ENCODE assay signal across 1 cellular context in the genomic region with DNA sequence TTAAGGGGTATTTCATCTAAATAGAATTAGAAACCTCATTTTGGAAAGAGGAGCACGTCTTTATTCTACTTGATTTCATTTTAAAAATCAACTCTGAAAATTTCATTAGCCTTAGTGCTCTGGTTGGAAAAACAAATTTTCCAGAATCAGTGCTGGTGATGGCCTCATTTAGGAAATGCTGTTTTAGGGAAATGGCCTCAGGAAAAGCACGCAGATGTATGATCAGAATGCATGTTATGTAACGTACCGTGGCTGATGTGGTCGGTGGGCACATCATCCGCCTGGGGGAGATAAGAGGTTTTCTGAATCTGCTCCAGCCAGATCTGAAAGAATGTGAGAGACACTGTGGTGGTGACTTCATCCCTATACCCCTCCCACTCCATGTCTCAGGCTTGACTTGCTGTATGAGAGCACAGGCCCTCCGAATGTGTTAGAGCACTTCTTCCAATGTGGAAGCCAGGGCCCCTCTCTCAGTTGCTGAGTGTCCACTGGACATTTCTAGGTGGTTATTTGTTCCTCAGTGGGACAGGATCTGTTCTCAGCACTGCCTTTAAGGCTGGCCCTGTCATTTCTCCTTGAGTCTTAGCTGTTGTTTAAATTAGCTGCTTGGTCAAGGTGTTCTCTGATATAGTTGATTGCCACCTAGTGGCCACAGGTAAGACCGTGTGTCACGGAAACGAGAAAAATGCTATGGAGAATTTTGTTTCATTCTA.
TF ChIP-seq lines count a peak whose summit lies in the region.

No MANE protein-coding gene starts in this region.

TF ChIP-seq in HepG2, 621 proteins besides CTCF, POLR2A, EP300 and RAD21 (continued from another document and continues in another):
- TF ChIP-seq ZNF766 (CRISPR knock-in tag; IDR thresholded peaks at IDR 0.05; ENCODE audit: borderline replicate concordance), result no peak
- no peak for TF ChIP-seq NCOR1 (IDR thresholded peaks at IDR 0.05; ENCODE audit: borderline replicate concordance, low read length)
- no peak for TF ChIP-seq MZF1 (CRISPR knock-in tag; IDR thresholded peaks at IDR 0.05; ENCODE audit: borderline replicate concordance)
- no peak for TF ChIP-seq ZNF460 (CRISPR knock-in tag; IDR thresholded peaks at IDR 0.05; ENCODE audit: borderline replicate concordance)
- TF ChIP-seq, protein P1, sequence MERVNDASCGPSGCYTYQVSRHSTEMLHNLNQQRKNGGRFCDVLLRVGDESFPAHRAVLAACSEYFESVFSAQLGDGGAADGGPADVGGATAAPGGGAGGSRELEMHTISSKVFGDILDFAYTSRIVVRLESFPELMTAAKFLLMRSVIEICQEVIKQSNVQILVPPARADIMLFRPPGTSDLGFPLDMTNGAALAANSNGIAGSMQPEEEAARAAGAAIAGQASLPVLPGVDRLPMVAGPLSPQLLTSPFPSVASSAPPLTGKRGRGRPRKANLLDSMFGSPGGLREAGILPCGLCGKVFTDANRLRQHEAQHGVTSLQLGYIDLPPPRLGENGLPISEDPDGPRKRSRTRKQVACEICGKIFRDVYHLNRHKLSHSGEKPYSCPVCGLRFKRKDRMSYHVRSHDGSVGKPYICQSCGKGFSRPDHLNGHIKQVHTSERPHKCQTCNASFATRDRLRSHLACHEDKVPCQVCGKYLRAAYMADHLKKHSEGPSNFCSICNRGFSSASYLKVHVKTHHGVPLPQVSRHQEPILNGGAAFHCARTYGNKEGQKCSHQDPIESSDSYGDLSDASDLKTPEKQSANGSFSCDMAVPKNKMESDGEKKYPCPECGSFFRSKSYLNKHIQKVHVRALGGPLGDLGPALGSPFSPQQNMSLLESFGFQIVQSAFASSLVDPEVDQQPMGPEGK (CRISPR knock-in tag; IDR thresholded peaks at IDR 0.05), result no peak
- TF ChIP-seq EED (CRISPR knock-in tag; IDR thresholded peaks at IDR 0.05), result no peak
- no peak for TF ChIP-seq ZNF839 (CRISPR knock-in tag; IDR thresholded peaks at IDR 0.05; ENCODE audit: borderline replicate concordance)
- peak; percentile 31 to 51; a peak in 1 of 4 replicates for TF ChIP-seq HMGXB4 (CRISPR knock-in tag; IDR thresholded peaks at IDR 0.05; ENCODE audit: borderline replicate concordance in 1 of 2, low read depth in 1 of 2)
- TF ChIP-seq, protein P2, sequence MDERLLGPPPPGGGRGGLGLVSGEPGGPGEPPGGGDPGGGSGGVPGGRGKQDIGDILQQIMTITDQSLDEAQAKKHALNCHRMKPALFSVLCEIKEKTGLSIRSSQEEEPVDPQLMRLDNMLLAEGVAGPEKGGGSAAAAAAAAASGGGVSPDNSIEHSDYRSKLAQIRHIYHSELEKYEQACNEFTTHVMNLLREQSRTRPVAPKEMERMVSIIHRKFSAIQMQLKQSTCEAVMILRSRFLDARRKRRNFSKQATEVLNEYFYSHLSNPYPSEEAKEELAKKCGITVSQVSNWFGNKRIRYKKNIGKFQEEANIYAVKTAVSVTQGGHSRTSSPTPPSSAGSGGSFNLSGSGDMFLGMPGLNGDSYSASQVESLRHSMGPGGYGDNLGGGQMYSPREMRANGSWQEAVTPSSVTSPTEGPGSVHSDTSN (CRISPR knock-in tag; IDR thresholded peaks at IDR 0.05), result no peak
- no peak for TF ChIP-seq ZNF850 (CRISPR knock-in tag; conservative IDR thresholded peaks at IDR 0.05)
- TF ChIP-seq MIXL1 (CRISPR knock-in tag; IDR thresholded peaks at IDR 0.05), result 0 out of 2 replicates have a peak, but pooled peaks have one; percentile 32
- no peak for TF ChIP-seq MTA1 (CRISPR knock-in tag; IDR thresholded peaks at IDR 0.05; ENCODE audit: borderline replicate concordance)
- TF ChIP-seq, protein P3, sequence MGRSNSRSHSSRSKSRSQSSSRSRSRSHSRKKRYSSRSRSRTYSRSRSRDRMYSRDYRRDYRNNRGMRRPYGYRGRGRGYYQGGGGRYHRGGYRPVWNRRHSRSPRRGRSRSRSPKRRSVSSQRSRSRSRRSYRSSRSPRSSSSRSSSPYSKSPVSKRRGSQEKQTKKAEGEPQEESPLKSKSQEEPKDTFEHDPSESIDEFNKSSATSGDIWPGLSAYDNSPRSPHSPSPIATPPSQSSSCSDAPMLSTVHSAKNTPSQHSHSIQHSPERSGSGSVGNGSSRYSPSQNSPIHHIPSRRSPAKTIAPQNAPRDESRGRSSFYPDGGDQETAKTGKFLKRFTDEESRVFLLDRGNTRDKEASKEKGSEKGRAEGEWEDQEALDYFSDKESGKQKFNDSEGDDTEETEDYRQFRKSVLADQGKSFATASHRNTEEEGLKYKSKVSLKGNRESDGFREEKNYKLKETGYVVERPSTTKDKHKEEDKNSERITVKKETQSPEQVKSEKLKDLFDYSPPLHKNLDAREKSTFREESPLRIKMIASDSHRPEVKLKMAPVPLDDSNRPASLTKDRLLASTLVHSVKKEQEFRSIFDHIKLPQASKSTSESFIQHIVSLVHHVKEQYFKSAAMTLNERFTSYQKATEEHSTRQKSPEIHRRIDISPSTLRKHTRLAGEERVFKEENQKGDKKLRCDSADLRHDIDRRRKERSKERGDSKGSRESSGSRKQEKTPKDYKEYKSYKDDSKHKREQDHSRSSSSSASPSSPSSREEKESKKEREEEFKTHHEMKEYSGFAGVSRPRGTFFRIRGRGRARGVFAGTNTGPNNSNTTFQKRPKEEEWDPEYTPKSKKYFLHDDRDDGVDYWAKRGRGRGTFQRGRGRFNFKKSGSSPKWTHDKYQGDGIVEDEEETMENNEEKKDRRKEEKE (IDR thresholded peaks at IDR 0.05), result no peak
- TF ChIP-seq KMT2B (CRISPR knock-in tag; IDR thresholded peaks at IDR 0.05), result no peak
- no peak for TF ChIP-seq ZFP82 (CRISPR knock-in tag; IDR thresholded peaks at IDR 0.05; ENCODE audit: borderline replicate concordance)
- TF ChIP-seq KDM6A (CRISPR knock-in tag; IDR thresholded peaks at IDR 0.05; ENCODE audit: low read depth), result no peak
- no peak for TF ChIP-seq ZNF124 (CRISPR knock-in tag; IDR thresholded peaks at IDR 0.05)
- TF ChIP-seq FOXM1 (CRISPR knock-in tag; IDR thresholded peaks at IDR 0.05), result no peak
- TF ChIP-seq RERE (CRISPR knock-in tag; IDR thresholded peaks at IDR 0.05; ENCODE audit: low read depth), result no peak
- TF ChIP-seq TCF12 (IDR thresholded peaks at IDR 0.05), result no peak
- no peak for TF ChIP-seq TCF12 (CRISPR knock-in tag; IDR thresholded peaks at IDR 0.05)
- peak; percentile 50; the same call in 1 of the 2 replicates for TF ChIP-seq GATAD2A (CRISPR knock-in tag; IDR thresholded peaks at IDR 0.05)
- TF ChIP-seq NFE2 (CRISPR knock-in tag; IDR thresholded peaks at IDR 0.05), result no peak
- 0 out of 2 replicates have a peak, but pooled peaks have one; percentile 42 for TF ChIP-seq KAT8 (CRISPR knock-in tag; IDR thresholded peaks at IDR 0.05)
- TF ChIP-seq FIP1L1 (IDR thresholded peaks at IDR 0.05; ENCODE audit: borderline replicate concordance, insufficient read depth, low read depth, low read length), result no peak
- no peak for TF ChIP-seq ZNF790 (CRISPR knock-in tag; IDR thresholded peaks at IDR 0.05; ENCODE audit: borderline replicate concordance)
- no peak for TF ChIP-seq ZNF775 (CRISPR knock-in tag; IDR thresholded peaks at IDR 0.05; ENCODE audit: borderline replicate concordance)
- TF ChIP-seq CAMTA2 (CRISPR knock-in tag; IDR thresholded peaks at IDR 0.05; ENCODE audit: borderline replicate concordance), result no peak
- no peak for TF ChIP-seq MLLT10 (CRISPR knock-in tag; IDR thresholded peaks at IDR 0.05)
- TF ChIP-seq ZNF644 (CRISPR knock-in tag; IDR thresholded peaks at IDR 0.05; ENCODE audit: low read depth), result no peak
- TF ChIP-seq, protein P4, sequence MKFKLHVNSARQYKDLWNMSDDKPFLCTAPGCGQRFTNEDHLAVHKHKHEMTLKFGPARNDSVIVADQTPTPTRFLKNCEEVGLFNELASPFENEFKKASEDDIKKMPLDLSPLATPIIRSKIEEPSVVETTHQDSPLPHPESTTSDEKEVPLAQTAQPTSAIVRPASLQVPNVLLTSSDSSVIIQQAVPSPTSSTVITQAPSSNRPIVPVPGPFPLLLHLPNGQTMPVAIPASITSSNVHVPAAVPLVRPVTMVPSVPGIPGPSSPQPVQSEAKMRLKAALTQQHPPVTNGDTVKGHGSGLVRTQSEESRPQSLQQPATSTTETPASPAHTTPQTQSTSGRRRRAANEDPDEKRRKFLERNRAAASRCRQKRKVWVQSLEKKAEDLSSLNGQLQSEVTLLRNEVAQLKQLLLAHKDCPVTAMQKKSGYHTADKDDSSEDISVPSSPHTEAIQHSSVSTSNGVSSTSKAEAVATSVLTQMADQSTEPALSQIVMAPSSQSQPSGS (CRISPR knock-in tag; IDR thresholded peaks at IDR 0.05), result 0 out of 2 replicates have a peak, but pooled peaks have one; percentile 20
- no peak for TF ChIP-seq HNF4G (IDR thresholded peaks at IDR 0.05; ENCODE audit: borderline replicate concordance, low read depth, low read length)
- no peak for TF ChIP-seq HNF4G (CRISPR knock-in tag; IDR thresholded peaks at IDR 0.05; ENCODE audit: borderline replicate concordance, low read depth)
- no peak for TF ChIP-seq HOXD1 (CRISPR knock-in tag; IDR thresholded peaks at IDR 0.05)
- no peak for TF ChIP-seq ZNF205 (CRISPR knock-in tag; IDR thresholded peaks at IDR 0.05)
- TF ChIP-seq ZBTB33 (CRISPR knock-in tag; IDR thresholded peaks at IDR 0.05), result no peak
- TF ChIP-seq ZNF547 (CRISPR knock-in tag; IDR thresholded peaks at IDR 0.05), result no peak
- TF ChIP-seq DMAP1 (CRISPR knock-in tag; IDR thresholded peaks at IDR 0.05), result no peak
- TF ChIP-seq NR2C2 (CRISPR knock-in tag; IDR thresholded peaks at IDR 0.05; ENCODE audit: borderline replicate concordance), result no peak
- no peak for TF ChIP-seq ZNF660 (CRISPR knock-in tag; IDR thresholded peaks at IDR 0.05; ENCODE audit: borderline replicate concordance, low read depth)
- TF ChIP-seq ZNF501 (CRISPR knock-in tag; IDR thresholded peaks at IDR 0.05), result peak; percentile 54; the same call in 1 of the 2 replicates
- TF ChIP-seq SMC3 (IDR thresholded peaks at IDR 0.05; ENCODE audit: low read length), result peak; percentile 86
